In the genomic region with DNA sequence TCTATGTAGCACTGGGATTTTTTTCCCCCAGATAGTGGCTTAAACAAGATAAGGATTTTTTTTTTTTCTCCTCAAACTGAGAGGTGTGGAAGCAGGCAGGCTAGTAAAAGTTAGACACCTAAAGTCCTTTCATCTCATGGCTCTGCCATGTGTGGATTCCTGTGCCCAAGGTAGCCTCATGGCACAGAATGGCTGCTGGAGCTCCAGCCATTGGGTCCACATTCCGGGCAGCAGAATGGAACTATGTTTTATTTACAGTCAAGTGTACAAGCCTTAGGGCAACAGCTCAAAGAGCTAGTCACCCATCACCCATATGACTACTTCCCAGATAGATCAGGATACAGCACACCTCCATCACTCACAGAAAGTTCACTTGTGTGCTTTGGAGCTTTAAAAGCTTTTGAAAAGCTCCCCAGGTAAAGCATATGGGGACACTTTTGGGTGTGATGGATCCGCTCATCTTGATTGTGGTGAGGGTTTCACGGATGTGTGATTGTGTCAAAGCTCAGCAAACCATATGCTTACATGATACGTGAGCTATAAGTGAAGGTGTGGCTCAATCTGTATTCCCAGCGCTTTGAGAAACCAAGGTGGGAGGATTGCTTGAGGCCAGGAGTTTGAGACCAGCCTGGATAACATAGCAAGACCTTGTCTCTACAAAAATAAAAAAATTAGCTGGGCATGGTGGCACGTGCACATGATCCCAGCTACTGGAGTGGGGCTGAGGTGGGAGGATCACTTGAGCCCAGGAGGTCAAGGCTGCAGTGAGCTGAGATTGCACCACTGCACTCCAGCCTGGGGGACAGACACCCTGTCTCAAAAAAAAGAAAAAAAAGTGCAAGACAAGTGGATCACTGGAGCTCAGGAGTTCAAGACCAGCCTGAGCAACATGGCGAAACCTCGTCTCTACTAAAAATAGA, we compare ENCODE assay signal across 1 cellular context.
TF ChIP-seq lines count a peak whose summit lies in the region.

No MANE protein-coding gene starts in this region.

TF ChIP-seq in GM12878, 131 proteins besides CTCF, POLR2A, EP300 and RAD21:
- TF ChIP-seq, protein P1, sequence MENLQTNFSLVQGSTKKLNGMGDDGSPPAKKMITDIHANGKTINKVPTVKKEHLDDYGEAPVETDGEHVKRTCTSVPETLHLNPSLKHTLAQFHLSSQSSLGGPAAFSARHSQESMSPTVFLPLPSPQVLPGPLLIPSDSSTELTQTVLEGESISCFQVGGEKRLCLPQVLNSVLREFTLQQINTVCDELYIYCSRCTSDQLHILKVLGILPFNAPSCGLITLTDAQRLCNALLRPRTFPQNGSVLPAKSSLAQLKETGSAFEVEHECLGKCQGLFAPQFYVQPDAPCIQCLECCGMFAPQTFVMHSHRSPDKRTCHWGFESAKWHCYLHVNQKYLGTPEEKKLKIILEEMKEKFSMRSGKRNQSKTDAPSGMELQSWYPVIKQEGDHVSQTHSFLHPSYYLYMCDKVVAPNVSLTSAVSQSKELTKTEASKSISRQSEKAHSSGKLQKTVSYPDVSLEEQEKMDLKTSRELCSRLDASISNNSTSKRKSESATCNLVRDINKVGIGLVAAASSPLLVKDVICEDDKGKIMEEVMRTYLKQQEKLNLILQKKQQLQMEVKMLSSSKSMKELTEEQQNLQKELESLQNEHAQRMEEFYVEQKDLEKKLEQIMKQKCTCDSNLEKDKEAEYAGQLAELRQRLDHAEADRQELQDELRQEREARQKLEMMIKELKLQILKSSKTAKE (IDR thresholded peaks at IDR 0.05; ENCODE audit: low read depth, poor library complexity, severe bottlenecking) = no peak
- TF ChIP-seq ZNF217 (IDR thresholded peaks at IDR 0.05) (0 out of 2 replicates have a peak, but pooled peaks have one; percentile 28), CREB1 (IDR thresholded peaks at IDR 0.05; ENCODE audit: low read depth) (no peak), RUNX3 (IDR thresholded peaks at IDR 0.05; ENCODE audit: low read length) (peak; percentile 57), BHLHE40 (IDR thresholded peaks at IDR 0.05; ENCODE audit: borderline replicate concordance in 1 of 2, low read depth in 2 of 2, low read length in 1 of 2) (peak in 1 of 2 experiments; percentile 75; a peak in 2 of 4 replicates), FOXM1 (IDR thresholded peaks at IDR 0.05; ENCODE audit: low read depth, low read length) (no peak), ESRRA (IDR thresholded peaks at IDR 0.05; ENCODE audit: low read length) (no peak), CHD2 (IDR thresholded peaks at IDR 0.05; ENCODE audit: borderline replicate concordance, low read depth, low read length) (no peak), RELA (IDR thresholded peaks at IDR 0.05; ENCODE audit: borderline replicate concordance, partially characterized antibody) (no peak), MTA2 (IDR thresholded peaks at IDR 0.05; ENCODE audit: low read depth) (no peak), HDGF (IDR thresholded peaks at IDR 0.05) (no peak), SMARCA5 (IDR thresholded peaks at IDR 0.05) (peak; percentile 95)
- TF ChIP-seq, protein P2, sequence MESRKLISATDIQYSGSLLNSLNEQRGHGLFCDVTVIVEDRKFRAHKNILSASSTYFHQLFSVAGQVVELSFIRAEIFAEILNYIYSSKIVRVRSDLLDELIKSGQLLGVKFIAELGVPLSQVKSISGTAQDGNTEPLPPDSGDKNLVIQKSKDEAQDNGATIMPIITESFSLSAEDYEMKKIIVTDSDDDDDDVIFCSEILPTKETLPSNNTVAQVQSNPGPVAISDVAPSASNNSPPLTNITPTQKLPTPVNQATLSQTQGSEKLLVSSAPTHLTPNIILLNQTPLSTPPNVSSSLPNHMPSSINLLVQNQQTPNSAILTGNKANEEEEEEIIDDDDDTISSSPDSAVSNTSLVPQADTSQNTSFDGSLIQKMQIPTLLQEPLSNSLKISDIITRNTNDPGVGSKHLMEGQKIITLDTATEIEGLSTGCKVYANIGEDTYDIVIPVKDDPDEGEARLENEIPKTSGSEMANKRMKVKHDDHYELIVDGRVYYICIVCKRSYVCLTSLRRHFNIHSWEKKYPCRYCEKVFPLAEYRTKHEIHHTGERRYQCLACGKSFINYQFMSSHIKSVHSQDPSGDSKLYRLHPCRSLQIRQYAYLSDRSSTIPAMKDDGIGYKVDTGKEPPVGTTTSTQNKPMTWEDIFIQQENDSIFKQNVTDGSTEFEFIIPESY (IDR thresholded peaks at IDR 0.05) = no peak
- TF ChIP-seq, protein P3, sequence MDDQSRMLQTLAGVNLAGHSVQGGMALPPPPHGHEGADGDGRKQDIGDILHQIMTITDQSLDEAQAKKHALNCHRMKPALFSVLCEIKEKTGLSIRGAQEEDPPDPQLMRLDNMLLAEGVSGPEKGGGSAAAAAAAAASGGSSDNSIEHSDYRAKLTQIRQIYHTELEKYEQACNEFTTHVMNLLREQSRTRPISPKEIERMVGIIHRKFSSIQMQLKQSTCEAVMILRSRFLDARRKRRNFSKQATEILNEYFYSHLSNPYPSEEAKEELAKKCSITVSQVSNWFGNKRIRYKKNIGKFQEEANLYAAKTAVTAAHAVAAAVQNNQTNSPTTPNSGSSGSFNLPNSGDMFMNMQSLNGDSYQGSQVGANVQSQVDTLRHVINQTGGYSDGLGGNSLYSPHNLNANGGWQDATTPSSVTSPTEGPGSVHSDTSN (IDR thresholded peaks at IDR 0.05; ENCODE audit: insufficient replicate concordance, low read depth, low read length) = no peak
- TF ChIP-seq, protein P4, sequence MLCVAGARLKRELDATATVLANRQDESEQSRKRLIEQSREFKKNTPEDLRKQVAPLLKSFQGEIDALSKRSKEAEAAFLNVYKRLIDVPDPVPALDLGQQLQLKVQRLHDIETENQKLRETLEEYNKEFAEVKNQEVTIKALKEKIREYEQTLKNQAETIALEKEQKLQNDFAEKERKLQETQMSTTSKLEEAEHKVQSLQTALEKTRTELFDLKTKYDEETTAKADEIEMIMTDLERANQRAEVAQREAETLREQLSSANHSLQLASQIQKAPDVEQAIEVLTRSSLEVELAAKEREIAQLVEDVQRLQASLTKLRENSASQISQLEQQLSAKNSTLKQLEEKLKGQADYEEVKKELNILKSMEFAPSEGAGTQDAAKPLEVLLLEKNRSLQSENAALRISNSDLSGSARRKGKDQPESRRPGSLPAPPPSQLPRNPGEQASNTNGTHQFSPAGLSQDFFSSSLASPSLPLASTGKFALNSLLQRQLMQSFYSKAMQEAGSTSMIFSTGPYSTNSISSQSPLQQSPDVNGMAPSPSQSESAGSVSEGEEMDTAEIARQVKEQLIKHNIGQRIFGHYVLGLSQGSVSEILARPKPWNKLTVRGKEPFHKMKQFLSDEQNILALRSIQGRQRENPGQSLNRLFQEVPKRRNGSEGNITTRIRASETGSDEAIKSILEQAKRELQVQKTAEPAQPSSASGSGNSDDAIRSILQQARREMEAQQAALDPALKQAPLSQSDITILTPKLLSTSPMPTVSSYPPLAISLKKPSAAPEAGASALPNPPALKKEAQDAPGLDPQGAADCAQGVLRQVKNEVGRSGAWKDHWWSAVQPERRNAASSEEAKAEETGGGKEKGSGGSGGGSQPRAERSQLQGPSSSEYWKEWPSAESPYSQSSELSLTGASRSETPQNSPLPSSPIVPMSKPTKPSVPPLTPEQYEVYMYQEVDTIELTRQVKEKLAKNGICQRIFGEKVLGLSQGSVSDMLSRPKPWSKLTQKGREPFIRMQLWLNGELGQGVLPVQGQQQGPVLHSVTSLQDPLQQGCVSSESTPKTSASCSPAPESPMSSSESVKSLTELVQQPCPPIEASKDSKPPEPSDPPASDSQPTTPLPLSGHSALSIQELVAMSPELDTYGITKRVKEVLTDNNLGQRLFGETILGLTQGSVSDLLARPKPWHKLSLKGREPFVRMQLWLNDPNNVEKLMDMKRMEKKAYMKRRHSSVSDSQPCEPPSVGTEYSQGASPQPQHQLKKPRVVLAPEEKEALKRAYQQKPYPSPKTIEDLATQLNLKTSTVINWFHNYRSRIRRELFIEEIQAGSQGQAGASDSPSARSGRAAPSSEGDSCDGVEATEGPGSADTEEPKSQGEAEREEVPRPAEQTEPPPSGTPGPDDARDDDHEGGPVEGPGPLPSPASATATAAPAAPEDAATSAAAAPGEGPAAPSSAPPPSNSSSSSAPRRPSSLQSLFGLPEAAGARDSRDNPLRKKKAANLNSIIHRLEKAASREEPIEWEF (IDR thresholded peaks at IDR 0.05; ENCODE audit: insufficient replicate concordance, low read depth, low read length) = no peak
